Comparison of ENCODE assay signal across 30 cellular contexts in genomic region chr16:84245933-84246678, GRCh38. TPM values are rescaled to one million over a fixed set of nuclear protein-coding genes. Genes with fewer than 3 reads are reported as not detected.
"Had no signal": no experiment of that assay in that cellular context is flagged by ENCODE, and none has a peak within 500 bp of the region (broad histone marks: within the 10 kb centered on the region; RNA-seq: fewer than 3 reads in every experiment).

No MANE protein-coding gene starts in this region.

- H3K4me1 ChIP-seq: breast epithelium, foreskin keratinocyte, left ventricle myocardium inferior, sigmoid colon, transverse colon, uterus had no signal

- H3K9me3 ChIP-seq: breast epithelium, transverse colon, uterus had no signal

- H3K36me3 ChIP-seq: breast epithelium, left ventricle myocardium inferior, sigmoid colon, transverse colon, uterus had no signal

- H3K4me1 Mint-ChIP-seq: activated naive CD8-positive, alpha-beta T cell treated with anti-CD3 and anti-CD28 coated beads, Interleukin-2, amount 10 ng/mL, durations not matched to agents 7 days and 5 days; central memory CD8-positive, alpha-beta T cell; natural killer cell; stimulated activated memory B cell treated with anti-CD40 and anti-IgM and Interleukin-4, amounts not matched to agents 10 μg/mL and 1 μg/mL and 100 μg/mL, for 72 hours had no signal

- H3K27ac Mint-ChIP-seq: activated CD4-positive, alpha-beta T cell treated with anti-CD3 and anti-CD28 coated beads, Interleukin-2, amount 10 ng/mL, durations not matched to agents 7 days and 5 days; activated CD8-positive, alpha-beta T cell treated with anti-CD3 and anti-CD28 coated beads for 36 hours; activated naive CD4-positive, alpha-beta T cell treated with anti-CD3 and anti-CD28 coated beads for 36 hours; activated naive CD8-positive, alpha-beta T cell treated with anti-CD3 and anti-CD28 coated beads, Interleukin-2, amount 10 ng/mL, durations not matched to agents 7 days and 5 days; activated T-cell treated with anti-CD3 and anti-CD28 coated beads, Interleukin-2, amount 50 U/mL, for 24 hours; natural killer cell; stimulated activated memory B cell treated with anti-CD40 and anti-IgM and Interleukin-4, amounts not matched to agents 10 μg/mL and 1 μg/mL and 100 μg/mL, for 72 hours had no signal

- DNase-seq: activated CD4-positive, alpha-beta T cell treated with anti-CD3 and anti-CD28 coated beads, Interleukin-2, amount 10 ng/mL, durations not matched to agents 7 days and 5 days; activated CD4-positive, CD25-positive, alpha-beta regulatory T cell treated with anti-CD3 and anti-CD28 coated beads, Interleukin-2, amount 50 U/mL, for 72 hours; activated CD8-positive, alpha-beta T cell treated with anti-CD3 and anti-CD28 coated beads for 36 hours; activated effector memory CD4-positive, alpha-beta T cell treated with Interleukin-2 at 50 U/mL for 16 hours; activated naive CD4-positive, alpha-beta T cell treated with anti-CD3 and anti-CD28 coated beads for 36 hours; activated naive CD8-positive, alpha-beta T cell treated with anti-CD3 and anti-CD28 coated beads, Interleukin-2, amount 10 ng/mL, durations not matched to agents 7 days and 5 days; activated T-cell treated with anti-CD3 and anti-CD28 coated beads, Interleukin-2, amount 50 U/mL, for 24 hours; amniotic stem cell; effector memory CD4-positive, alpha-beta T cell; foreskin keratinocyte; left ventricle myocardium inferior; mammary epithelial cell; midbrain; natural killer cell; sigmoid colon; stimulated activated CD4-positive, alpha-beta T cell treated with anti-CD3 and anti-CD28 coated beads, Interleukin-15, amount 100 ng/mL, for 24 hours; transverse colon; uterus had no signal

- H3K27ac ChIP-seq: breast epithelium, foreskin keratinocyte, left ventricle myocardium inferior, sigmoid colon, transverse colon, uterus, VCaP had no signal

- H3K4me2 ChIP-seq: smooth muscle cell had no signal

- H3K4me3 Mint-ChIP-seq: activated CD4-positive, alpha-beta T cell treated with anti-CD3 and anti-CD28 coated beads, Interleukin-2, amount 10 ng/mL, durations not matched to agents 7 days and 5 days; activated CD8-positive, alpha-beta T cell treated with anti-CD3 and anti-CD28 coated beads for 36 hours; activated naive CD4-positive, alpha-beta T cell treated with anti-CD3 and anti-CD28 coated beads for 36 hours; activated naive CD8-positive, alpha-beta T cell treated with anti-CD3 and anti-CD28 coated beads, Interleukin-2, amount 10 ng/mL, durations not matched to agents 7 days and 5 days; activated T-cell treated with anti-CD3 and anti-CD28 coated beads, Interleukin-2, amount 50 U/mL, for 24 hours; central memory CD8-positive, alpha-beta T cell; natural killer cell; stimulated activated memory B cell treated with anti-CD40 and anti-IgM and Interleukin-4, amounts not matched to agents 10 μg/mL and 1 μg/mL and 100 μg/mL, for 72 hours had no signal

- H3K9me3 Mint-ChIP-seq: activated CD8-positive, alpha-beta T cell treated with anti-CD3 and anti-CD28 coated beads for 36 hours; activated naive CD8-positive, alpha-beta T cell treated with anti-CD3 and anti-CD28 coated beads, Interleukin-2, amount 10 ng/mL, durations not matched to agents 7 days and 5 days; activated T-cell treated with anti-CD3 and anti-CD28 coated beads, Interleukin-2, amount 50 U/mL, for 24 hours; central memory CD8-positive, alpha-beta T cell; natural killer cell had no signal

- H3K4me3 ChIP-seq: breast epithelium, left ventricle myocardium inferior, sigmoid colon, smooth muscle cell, transverse colon, uterus had no signal

- H3K36me3 Mint-ChIP-seq: activated naive CD8-positive, alpha-beta T cell treated with anti-CD3 and anti-CD28 coated beads, Interleukin-2, amount 10 ng/mL, durations not matched to agents 7 days and 5 days; natural killer cell; stimulated activated memory B cell treated with anti-CD40 and anti-IgM and Interleukin-4, amounts not matched to agents 10 μg/mL and 1 μg/mL and 100 μg/mL, for 72 hours had no signal

- H3K27me3 ChIP-seq: breast epithelium had no signal

- ATAC-seq: activated CD8-positive, alpha-beta T cell treated with anti-CD3 and anti-CD28 coated beads for 36 hours; foreskin keratinocyte; natural killer cell; stimulated activated memory B cell treated with anti-CD40 and anti-IgM and Interleukin-4, amounts not matched to agents 10 μg/mL and 1 μg/mL and 100 μg/mL, for 72 hours had no signal

RNA-seq across cellular contexts. Expression of gene KCNG4, which starts 6.3 kb away (rescaled TPM):
- total RNA-seq: activated CD4-positive, alpha-beta T cell treated with anti-CD3 and anti-CD28 coated beads, Interleukin-2, amount 10 ng/mL, durations not matched to agents 7 days and 5 days; activated CD8-positive, alpha-beta T cell treated with anti-CD3 and anti-CD28 coated beads for 36 hours; activated naive CD4-positive, alpha-beta T cell treated with anti-CD3 and anti-CD28 coated beads for 36 hours; activated naive CD8-positive, alpha-beta T cell treated with anti-CD3 and anti-CD28 coated beads, Interleukin-2, amount 10 ng/mL, durations not matched to agents 7 days and 5 days; breast epithelium; dermis microvascular lymphatic vessel endothelial cell; foreskin keratinocyte; glomerular endothelial cell; kidney epithelial cell; left ventricle myocardium inferior; mammary epithelial cell; natural killer cell; renal cortical epithelial cell; sigmoid colon; smooth muscle cell; T-helper 2 cell treated with Interferon-gamma antibody and Interleukin-4, amounts not matched to agents 100 ng/mL and 5 ng/mL, for 36 hours; temporal lobe; transverse colon; uterus had no signal
- polyA plus RNA-seq: esophagus, foreskin keratinocyte, mammary epithelial cell, sigmoid colon, smooth muscle cell had no signal

RNA-seq across cellular contexts. Expression of gene WFDC1, which starts 48.6 kb away (rescaled TPM):
- total RNA-seq: activated CD4-positive, alpha-beta T cell treated with anti-CD3 and anti-CD28 coated beads, Interleukin-2, amount 10 ng/mL, durations not matched to agents 7 days and 5 days; activated CD8-positive, alpha-beta T cell treated with anti-CD3 and anti-CD28 coated beads for 36 hours; activated naive CD4-positive, alpha-beta T cell treated with anti-CD3 and anti-CD28 coated beads for 36 hours; activated naive CD8-positive, alpha-beta T cell treated with anti-CD3 and anti-CD28 coated beads, Interleukin-2, amount 10 ng/mL, durations not matched to agents 7 days and 5 days; dermis microvascular lymphatic vessel endothelial cell; foreskin keratinocyte; glomerular endothelial cell; mammary epithelial cell; natural killer cell; T-helper 2 cell treated with Interferon-gamma antibody and Interleukin-4, amounts not matched to agents 100 ng/mL and 5 ng/mL, for 36 hours had no signal
- polyA plus RNA-seq: foreskin keratinocyte, mammary epithelial cell had no signal

RNA-seq across cellular contexts. Expression of gene ADAD2, which starts 55.1 kb away (rescaled TPM):
- total RNA-seq: activated CD4-positive, alpha-beta T cell treated with anti-CD3 and anti-CD28 coated beads, Interleukin-2, amount 10 ng/mL, durations not matched to agents 7 days and 5 days; activated naive CD8-positive, alpha-beta T cell treated with anti-CD3 and anti-CD28 coated beads, Interleukin-2, amount 10 ng/mL, durations not matched to agents 7 days and 5 days; dermis microvascular lymphatic vessel endothelial cell; foreskin keratinocyte; kidney epithelial cell; natural killer cell; renal cortical epithelial cell; smooth muscle cell; T-helper 2 cell treated with Interferon-gamma antibody and Interleukin-4, amounts not matched to agents 100 ng/mL and 5 ng/mL, for 36 hours; temporal lobe had no signal
- polyA plus RNA-seq: foreskin keratinocyte, mammary epithelial cell, smooth muscle cell had no signal
